ENCODE assay signal across 17 cellular contexts in the genomic region with DNA sequence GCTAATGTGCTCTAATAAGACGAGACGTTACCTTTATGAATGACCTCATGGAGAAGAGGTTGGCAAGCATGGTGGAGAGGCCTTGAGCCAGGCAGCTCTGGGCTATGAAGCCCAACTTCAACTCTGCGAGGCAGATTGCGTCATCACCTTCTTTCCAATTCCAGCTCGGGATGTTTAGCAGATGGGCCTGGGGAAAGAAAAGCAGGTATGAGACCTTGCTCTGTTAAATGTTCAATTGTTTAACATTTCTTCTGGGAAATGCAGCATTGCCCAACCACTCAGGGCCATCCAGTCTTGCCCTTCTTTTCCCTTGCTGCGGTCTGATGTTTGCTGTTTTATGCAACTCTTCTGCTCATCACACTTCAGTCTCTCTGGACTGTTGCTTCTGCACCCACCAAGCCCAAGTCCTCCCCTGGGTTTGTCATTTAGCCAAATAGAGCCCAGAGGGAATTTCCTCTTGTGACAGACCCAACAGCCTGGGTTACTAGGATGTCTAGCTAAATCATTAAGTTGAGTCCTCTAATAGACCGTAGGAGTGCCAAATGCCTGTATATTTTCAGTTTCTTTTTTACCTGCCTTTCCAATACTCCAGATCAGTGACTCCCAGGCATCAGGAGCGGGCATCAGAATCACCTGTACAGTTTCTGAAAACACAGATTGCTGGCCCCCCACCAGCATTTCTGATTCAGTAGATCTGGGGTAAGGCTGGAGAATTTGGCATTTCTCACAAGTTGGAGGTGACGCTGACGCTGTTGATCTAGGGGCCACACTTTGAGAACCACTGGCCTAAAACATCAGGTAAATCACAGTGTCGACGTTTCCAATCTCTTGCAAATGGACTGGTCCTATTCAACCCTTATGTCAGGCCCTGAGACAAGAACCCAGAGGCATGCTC.
A peak's percentile ranks its signal among the peaks of the same experiment; 100 is the strongest.
DNase-seq lines count a peak whose midpoint lies in the region; ATAC-seq, FAIRE-seq and TF ChIP-seq lines count a peak whose summit lies in the region.
"Had no signal": no experiment of that assay in that cellular context is flagged by ENCODE, and none has a peak within 500 bp of the region (broad histone marks: within the 10 kb centered on the region; RNA-seq: fewer than 3 reads in every experiment).

No MANE protein-coding gene starts in this region.

- H3K4me1 Mint-ChIP-seq in activated T-cell treated with anti-CD3 and anti-CD28 coated beads, Interleukin-2, amount 50 U/mL, for 4 hours (ENCODE audit: low read depth): no peaks in the 10 kb centered on the region
- H3K4me1 Mint-ChIP-seq: B cell had no signal

- H4K8ac ChIP-seq in H1 (ENCODE audit: extremely low read depth, insufficient read depth, low read length): no peak overlapping the region

- H3K9me3 Mint-ChIP-seq in activated T-cell treated with anti-CD3 and anti-CD28 coated beads, Interleukin-2, amount 50 U/mL, for 4 hours: no peaks in the 10 kb centered on the region

- H3K79me2 ChIP-seq in GM23248 (ENCODE audit: insufficient read depth) (no peaks in the 10 kb centered on the region), H1 (ENCODE audit: control insufficient read depth in 1 of 2, insufficient read depth in 2 of 2, low read length in 2 of 2) (no peaks in the 10 kb centered on the region)

- TF ChIP-seq CTCF in H1 (IDR thresholded peaks at IDR 0.05; ENCODE audit: control extremely low read depth in 1 of 3, insufficient read depth in 1 of 3, low read depth in 1 of 3, low read length in 3 of 3) (no peak), gastrocnemius medialis (IDR thresholded peaks at IDR 0.05 in 4 of 5, conservative IDR thresholded peaks at IDR 0.05 in 1 of 5) (no peak), vagina (IDR thresholded peaks at IDR 0.05) (no peak)

- H3K14ac ChIP-seq in H1 (ENCODE audit: insufficient read length): no peak overlapping the region

- H3K27ac ChIP-seq in GM23248 (no peak overlapping the region), H1 (ENCODE audit: low read depth, low read length) (no peak overlapping the region), gastrocnemius medialis (peak overlapping the region in 2 of 4 donors; percentile 4 to 9), vagina (no peak overlapping the region)
- H3K27ac ChIP-seq: VCaP had no signal

- no peak overlapping the region for H2BK15ac ChIP-seq in H1 (ENCODE audit: low read length)

- ATAC-seq in left colon: peak; percentile 17
- ATAC-seq in gastrocnemius medialis: peak; percentile 12 to 17
- ATAC-seq in activated T-cell treated with anti-CD3 and anti-CD28 coated beads, Interleukin-2, amount 50 U/mL, for 4 hours: no peak

- H3K23me2 ChIP-seq in H1 (ENCODE audit: low read depth, low read length): no peaks in the 10 kb centered on the region

- H3K4me3 ChIP-seq in GM23248: no peak overlapping the region
- no peak overlapping the region for H3K4me3 ChIP-seq in H1 (ENCODE audit: extremely low read depth in 1 of 4, insufficient read depth in 2 of 4, low read depth in 3 of 4, low read length in 4 of 4)
- H3K4me3 ChIP-seq in gastrocnemius medialis: no peak overlapping the region
- no peak overlapping the region for H3K4me3 ChIP-seq in vagina
- H3K4me3 ChIP-seq: tibial artery had no signal

- TF ChIP-seq POLR2A in H1 (IDR thresholded peaks at IDR 0.05; ENCODE audit: control extremely low read depth in 1 of 2, low read depth in 2 of 2, low read length in 2 of 2) (no peak), gastrocnemius medialis (IDR thresholded peaks at IDR 0.05) (no peak), vagina (IDR thresholded peaks at IDR 0.05) (no peak)

- no peak overlapping the region for H3K23ac ChIP-seq in H1 (ENCODE audit: insufficient read length)

- H3K4me2 ChIP-seq in GM23248 (ENCODE audit: unreplicated experiment): no peak overlapping the region
- H3K4me2 ChIP-seq in H1 (ENCODE audit: insufficient read depth in 1 of 2, low read depth in 2 of 2, low read length in 2 of 2): no peak overlapping the region

- H3F3A ChIP-seq in GM23248 (ENCODE audit: insufficient read depth): no peaks in the 10 kb centered on the region

- TF ChIP-seq RAD21 in H1 (IDR thresholded peaks at IDR 0.05 in 1 of 2, conservative IDR thresholded peaks at IDR 0.05 in 1 of 2; ENCODE audit: low read depth in 2 of 2, low read length in 2 of 2): no peak

- in situ Hi-C loops in GM23248 (cut with MboI): no loop called here
- in situ Hi-C loops in gastrocnemius medialis (cut with MboI; ENCODE audit: low sequenced_read_pairs in 4 of 4): no loop called here

- no peak overlapping the region; the same call in 1 of the 2 replicates for H2BK12ac ChIP-seq in H1 (ENCODE audit: low read depth, low read length)

- no peak overlapping the region for H2BK120ac ChIP-seq in H1 (replicated peaks; ENCODE audit: low read depth, low read length)

- H3K4me3 Mint-ChIP-seq in activated T-cell treated with anti-CD3 and anti-CD28 coated beads, Interleukin-2, amount 50 U/mL, for 4 hours: no peak overlapping the region
- H3K4me3 Mint-ChIP-seq: B cell had no signal

- H3K56ac ChIP-seq in H1 (replicated peaks; ENCODE audit: insufficient read length, low read depth, low read length): no peak overlapping the region

- no peak overlapping the region for H4K91ac ChIP-seq in H1 (replicated peaks; ENCODE audit: insufficient read length, low read length)

- H2BK20ac ChIP-seq in H1 (ENCODE audit: low read length): no peak overlapping the region

- H2AFZ ChIP-seq in GM23248 (no peak overlapping the region), H1 (ENCODE audit: low read length) (no peak overlapping the region)

- H3K36me3 ChIP-seq in GM23248 (ENCODE audit: low read depth) (no peaks in the 10 kb centered on the region), H1 (ENCODE audit: control insufficient read depth in 2 of 4, insufficient read depth in 4 of 4, low read length in 3 of 4) (no peaks in the 10 kb centered on the region), gastrocnemius medialis (peaks cover 7 to 20% of the 10 kb centered on the region in 2 donors), vagina (no peaks in the 10 kb centered on the region)

- H3K9ac ChIP-seq in GM23248 (no peak overlapping the region), H1 (replicated peaks in 1 of 4; ENCODE audit: extremely low read depth in 1 of 4, low read depth in 3 of 4, low read length in 3 of 4) (no peak overlapping the region)

- H3K4ac ChIP-seq in H1 (replicated peaks; ENCODE audit: insufficient read length, low read depth, low read length): no peak overlapping the region

- H3K4me1 ChIP-seq in GM23248 (ENCODE audit: insufficient read depth) (no peaks in the 10 kb centered on the region), H1 (replicated peaks in 1 of 4; ENCODE audit: control insufficient read depth in 3 of 4, insufficient read depth in 4 of 4, low read length in 3 of 4) (no peaks in the 10 kb centered on the region; a peak in 1 of 7 replicates), gastrocnemius medialis (no peaks in the 10 kb centered on the region), vagina (peaks cover 7% of the 10 kb centered on the region)

- no peak for FAIRE-seq in H1 (lab: Jason Lieb, UNC)
- FAIRE-seq: islet of Langerhans had no signal

- CTCF ChIA-PET in H1 (lab: Charles Lee; ENCODE audit: partially characterized antibody): no interaction called here

- DNase-seq in GM23248 (peak; percentile 6), H1 (ENCODE audit: low read depth in 1 of 2, low spot score in 2 of 2) (no peak), left colon (peak; percentile 9 to 61), gastrocnemius medialis (peak; percentile 25 to 61), amniotic stem cell (lab: John Stamatoyannopoulos, UW) (no peak), NCI-H187 treated with DMSO at 0.1 percent for 48 hours (lab: John Stamatoyannopoulos, UW) (no peak), vagina (ENCODE audit: extremely low spot score in 2 of 2) (no peak)
- DNase-seq in activated T-cell treated with anti-CD3 and anti-CD28 coated beads, Interleukin-2, amount 50 U/mL, for 4 hours: no peak
- DNase-seq: activated effector memory CD4-positive, alpha-beta T cell treated with Interleukin-2 at 50 U/mL for 16 hours; effector CD4-positive, alpha-beta T cell; NCI-H2029 treated with DMSO at 0.1 percent for 48 hours; NCI-H526 treated with DMSO at 0.1 percent for 48 hours; posterior cingulate gyrus had no signal

- H4K20me1 ChIP-seq in GM23248 (ENCODE audit: insufficient read depth) (no peaks in the 10 kb centered on the region), H1 (replicated peaks in 1 of 2; ENCODE audit: control insufficient read depth in 1 of 2, insufficient read depth in 2 of 2, low read length in 2 of 2) (no peaks in the 10 kb centered on the region)

- intact Hi-C loops in left colon (cut with DNase I, micrococcal nuclease): no loop called here
- intact Hi-C loops in gastrocnemius medialis (cut with DNase I; ENCODE audit: low total_unique reads): no loop called here
- intact Hi-C loops in vagina (cut with DNase I): no loop called here

- no peak overlapping the region for H4K5ac ChIP-seq in H1 (ENCODE audit: insufficient read length, low read depth, low read length)

- H3K9me2 ChIP-seq in GM23248 (ENCODE audit: insufficient read depth): no peaks in the 10 kb centered on the region

- no peaks in the 10 kb centered on the region for H3K27me3 ChIP-seq in GM23248 (replicated peaks; ENCODE audit: insufficient read depth)
- no peaks in the 10 kb centered on the region for H3K27me3 ChIP-seq in H1 (replicated peaks in 1 of 4; ENCODE audit: control insufficient read depth in 3 of 4, extremely low read depth in 1 of 4, insufficient read depth in 3 of 4, low read length in 3 of 4)
- H3K27me3 ChIP-seq in gastrocnemius medialis: no peaks in the 10 kb centered on the region
- H3K27me3 ChIP-seq in vagina: no peaks in the 10 kb centered on the region
- H3K27me3 ChIP-seq: tibial artery had no signal

- POLR2A ChIA-PET in H1 (lab: Charles Lee; ENCODE audit: partially characterized antibody): no interaction called here

- H3K9me3 ChIP-seq in GM23248 (ENCODE audit: low read depth) (no peaks in the 10 kb centered on the region), H1 (ENCODE audit: insufficient read depth in 2 of 2, low read depth in 1 of 2, low read length in 1 of 2) (no peaks in the 10 kb centered on the region), gastrocnemius medialis (no peaks in the 10 kb centered on the region), vagina (no peaks in the 10 kb centered on the region)
- H3K9me3 ChIP-seq: tibial artery had no signal

- H2AK5ac ChIP-seq in H1 (ENCODE audit: low read depth, low read length): no peak overlapping the region

- no peak for TF ChIP-seq EP300 in H1 (IDR thresholded peaks at IDR 0.05; ENCODE audit: borderline replicate concordance in 1 of 2, low read depth in 2 of 2, low read length in 2 of 2)

- H3K79me1 ChIP-seq in H1 (ENCODE audit: low read depth, low read length): no peaks in the 10 kb centered on the region

- H3K27me3 Mint-ChIP-seq in activated T-cell treated with anti-CD3 and anti-CD28 coated beads, Interleukin-2, amount 50 U/mL, for 4 hours (ENCODE audit: low read depth): no peaks in the 10 kb centered on the region
- H3K27me3 Mint-ChIP-seq: B cell had no signal

- H3K18ac ChIP-seq in H1 (ENCODE audit: extremely low read depth, low read length): no peak overlapping the region

- no peak overlapping the region for H2BK5ac ChIP-seq in H1 (ENCODE audit: low read depth, low read length)

- no peaks in the 10 kb centered on the region for H3K36me3 Mint-ChIP-seq in activated T-cell treated with anti-CD3 and anti-CD28 coated beads, Interleukin-2, amount 50 U/mL, for 4 hours (ENCODE audit: insufficient read depth)

- 70 to 77% methylated on average over 12 of the region's 12 CpGs for WGBS in GM23248 (ENCODE audit: low coverage in 1 of 2, low lambda C conversion rate in 2 of 2, missing lambda C conversion rate in 2 of 2), 2 experiments
- 93% methylated on average over 12 of the region's 12 CpGs; no CpG with 5 or more reads in 1 of the 2 experiments for WGBS in H1 (ENCODE audit: extremely low coverage in 1 of 2, insufficient coverage in 1 of 2, insufficient read length in 1 of 2, insufficient replicate concordance in 2 of 2, low coverage in 1 of 2, low lambda C conversion rate in 2 of 2, missing lambda C conversion rate in 1 of 2), 2 experiments

Comparison
In these comparisons a context has a peak if more than half of its experiments do, and no peak if none do; other contexts are left out.
1. DNase-seq: peak in GM23248 (single experiment), left colon (2 of 2) and gastrocnemius medialis (2 of 2); none in H1 (0 of 2), amniotic stem cell (single experiment), NCI-H187 treated with DMSO at 0.1 percent for 48 hours (single experiment), vagina (0 of 2) and activated T-cell treated with anti-CD3 and anti-CD28 coated beads, Interleukin-2, amount 50 U/mL, for 4 hours (single experiment).
2. ATAC-seq: peak in left colon (single experiment) and gastrocnemius medialis (2 of 2); none in activated T-cell treated with anti-CD3 and anti-CD28 coated beads, Interleukin-2, amount 50 U/mL, for 4 hours (0 of 2).